1 cellular context compared by ENCODE assay signal in the genomic region with DNA sequence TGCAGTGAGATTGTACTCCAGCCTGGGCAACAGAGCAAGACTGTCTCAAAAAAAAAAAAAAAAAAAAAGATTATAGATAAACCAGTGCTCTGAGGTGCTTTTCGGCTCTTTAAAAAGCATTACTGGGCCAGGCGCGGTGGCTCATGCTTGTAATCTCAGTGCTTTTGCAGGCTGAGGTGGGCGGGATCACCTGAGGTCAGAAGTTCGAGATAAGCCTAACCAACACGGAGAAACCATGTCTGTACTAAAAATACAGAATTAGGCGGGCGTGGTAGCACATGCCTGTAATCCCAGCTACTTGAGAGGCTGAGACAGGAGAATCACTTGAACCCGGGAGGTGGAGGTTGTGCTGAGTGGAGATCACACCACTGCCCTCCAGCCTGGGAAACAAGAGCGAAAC.
A peak's percentile ranks its signal among the peaks of the same experiment; 100 is the strongest.
TF ChIP-seq lines count a peak whose summit lies in the region.

No MANE protein-coding gene starts in this region.

TF ChIP-seq in K562, 482 proteins besides CTCF, POLR2A, EP300 and RAD21 (continued from another document and continues in another):
- TF ChIP-seq, protein P1, sequence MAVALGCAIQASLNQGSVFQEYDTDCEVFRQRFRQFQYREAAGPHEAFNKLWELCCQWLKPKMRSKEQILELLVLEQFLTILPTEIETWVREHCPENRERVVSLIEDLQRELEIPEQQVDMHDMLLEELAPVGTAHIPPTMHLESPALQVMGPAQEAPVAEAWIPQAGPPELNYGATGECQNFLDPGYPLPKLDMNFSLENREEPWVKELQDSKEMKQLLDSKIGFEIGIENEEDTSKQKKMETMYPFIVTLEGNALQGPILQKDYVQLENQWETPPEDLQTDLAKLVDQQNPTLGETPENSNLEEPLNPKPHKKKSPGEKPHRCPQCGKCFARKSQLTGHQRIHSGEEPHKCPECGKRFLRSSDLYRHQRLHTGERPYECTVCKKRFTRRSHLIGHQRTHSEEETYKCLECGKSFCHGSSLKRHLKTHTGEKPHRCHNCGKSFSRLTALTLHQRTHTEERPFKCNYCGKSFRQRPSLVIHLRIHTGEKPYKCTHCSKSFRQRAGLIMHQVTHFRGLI (CRISPR knock-in tag; IDR thresholded peaks at IDR 0.05) = no peak
- no peak for TF ChIP-seq NEUROD1 (IDR thresholded peaks at IDR 0.05; ENCODE audit: borderline replicate concordance, low read depth, low read length, partially characterized antibody)
- TF ChIP-seq, protein P2, sequence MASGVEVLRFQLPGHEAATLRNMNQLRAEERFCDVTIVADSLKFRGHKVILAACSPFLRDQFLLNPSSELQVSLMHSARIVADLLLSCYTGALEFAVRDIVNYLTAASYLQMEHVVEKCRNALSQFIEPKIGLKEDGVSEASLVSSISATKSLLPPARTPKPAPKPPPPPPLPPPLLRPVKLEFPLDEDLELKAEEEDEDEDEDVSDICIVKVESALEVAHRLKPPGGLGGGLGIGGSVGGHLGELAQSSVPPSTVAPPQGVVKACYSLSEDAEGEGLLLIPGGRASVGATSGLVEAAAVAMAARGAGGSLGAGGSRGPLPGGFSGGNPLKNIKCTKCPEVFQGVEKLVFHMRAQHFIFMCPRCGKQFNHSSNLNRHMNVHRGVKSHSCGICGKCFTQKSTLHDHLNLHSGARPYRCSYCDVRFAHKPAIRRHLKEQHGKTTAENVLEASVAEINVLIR (CRISPR knock-in tag; IDR thresholded peaks at IDR 0.05) = no peak
- TF ChIP-seq, protein P3, sequence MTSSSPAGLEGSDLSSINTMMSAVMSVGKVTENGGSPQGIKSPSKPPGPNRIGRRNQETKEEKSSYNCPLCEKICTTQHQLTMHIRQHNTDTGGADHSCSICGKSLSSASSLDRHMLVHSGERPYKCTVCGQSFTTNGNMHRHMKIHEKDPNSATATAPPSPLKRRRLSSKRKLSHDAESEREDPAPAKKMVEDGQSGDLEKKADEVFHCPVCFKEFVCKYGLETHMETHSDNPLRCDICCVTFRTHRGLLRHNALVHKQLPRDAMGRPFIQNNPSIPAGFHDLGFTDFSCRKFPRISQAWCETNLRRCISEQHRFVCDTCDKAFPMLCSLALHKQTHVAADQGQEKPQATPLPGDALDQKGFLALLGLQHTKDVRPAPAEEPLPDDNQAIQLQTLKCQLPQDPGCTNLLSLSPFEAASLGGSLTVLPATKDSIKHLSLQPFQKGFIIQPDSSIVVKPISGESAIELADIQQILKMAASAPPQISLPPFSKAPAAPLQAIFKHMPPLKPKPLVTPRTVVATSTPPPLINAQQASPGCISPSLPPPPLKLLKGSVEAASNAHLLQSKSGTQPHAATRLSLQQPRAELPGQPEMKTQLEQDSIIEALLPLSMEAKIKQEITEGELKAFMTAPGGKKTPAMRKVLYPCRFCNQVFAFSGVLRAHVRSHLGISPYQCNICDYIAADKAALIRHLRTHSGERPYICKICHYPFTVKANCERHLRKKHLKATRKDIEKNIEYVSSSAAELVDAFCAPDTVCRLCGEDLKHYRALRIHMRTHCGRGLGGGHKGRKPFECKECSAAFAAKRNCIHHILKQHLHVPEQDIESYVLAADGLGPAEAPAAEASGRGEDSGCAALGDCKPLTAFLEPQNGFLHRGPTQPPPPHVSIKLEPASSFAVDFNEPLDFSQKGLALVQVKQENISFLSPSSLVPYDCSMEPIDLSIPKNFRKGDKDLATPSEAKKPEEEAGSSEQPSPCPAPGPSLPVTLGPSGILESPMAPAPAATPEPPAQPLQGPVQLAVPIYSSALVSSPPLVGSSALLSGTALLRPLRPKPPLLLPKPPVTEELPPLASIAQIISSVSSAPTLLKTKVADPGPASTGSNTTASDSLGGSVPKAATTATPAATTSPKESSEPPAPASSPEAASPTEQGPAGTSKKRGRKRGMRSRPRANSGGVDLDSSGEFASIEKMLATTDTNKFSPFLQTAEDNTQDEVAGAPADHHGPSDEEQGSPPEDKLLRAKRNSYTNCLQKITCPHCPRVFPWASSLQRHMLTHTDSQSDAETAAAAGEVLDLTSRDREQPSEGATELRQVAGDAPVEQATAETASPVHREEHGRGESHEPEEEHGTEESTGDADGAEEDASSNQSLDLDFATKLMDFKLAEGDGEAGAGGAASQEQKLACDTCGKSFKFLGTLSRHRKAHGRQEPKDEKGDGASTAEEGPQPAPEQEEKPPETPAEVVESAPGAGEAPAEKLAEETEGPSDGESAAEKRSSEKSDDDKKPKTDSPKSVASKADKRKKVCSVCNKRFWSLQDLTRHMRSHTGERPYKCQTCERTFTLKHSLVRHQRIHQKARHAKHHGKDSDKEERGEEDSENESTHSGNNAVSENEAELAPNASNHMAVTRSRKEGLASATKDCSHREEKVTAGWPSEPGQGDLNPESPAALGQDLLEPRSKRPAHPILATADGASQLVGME (CRISPR knock-in tag; IDR thresholded peaks at IDR 0.05) = no peak
- TF ChIP-seq, protein P4, sequence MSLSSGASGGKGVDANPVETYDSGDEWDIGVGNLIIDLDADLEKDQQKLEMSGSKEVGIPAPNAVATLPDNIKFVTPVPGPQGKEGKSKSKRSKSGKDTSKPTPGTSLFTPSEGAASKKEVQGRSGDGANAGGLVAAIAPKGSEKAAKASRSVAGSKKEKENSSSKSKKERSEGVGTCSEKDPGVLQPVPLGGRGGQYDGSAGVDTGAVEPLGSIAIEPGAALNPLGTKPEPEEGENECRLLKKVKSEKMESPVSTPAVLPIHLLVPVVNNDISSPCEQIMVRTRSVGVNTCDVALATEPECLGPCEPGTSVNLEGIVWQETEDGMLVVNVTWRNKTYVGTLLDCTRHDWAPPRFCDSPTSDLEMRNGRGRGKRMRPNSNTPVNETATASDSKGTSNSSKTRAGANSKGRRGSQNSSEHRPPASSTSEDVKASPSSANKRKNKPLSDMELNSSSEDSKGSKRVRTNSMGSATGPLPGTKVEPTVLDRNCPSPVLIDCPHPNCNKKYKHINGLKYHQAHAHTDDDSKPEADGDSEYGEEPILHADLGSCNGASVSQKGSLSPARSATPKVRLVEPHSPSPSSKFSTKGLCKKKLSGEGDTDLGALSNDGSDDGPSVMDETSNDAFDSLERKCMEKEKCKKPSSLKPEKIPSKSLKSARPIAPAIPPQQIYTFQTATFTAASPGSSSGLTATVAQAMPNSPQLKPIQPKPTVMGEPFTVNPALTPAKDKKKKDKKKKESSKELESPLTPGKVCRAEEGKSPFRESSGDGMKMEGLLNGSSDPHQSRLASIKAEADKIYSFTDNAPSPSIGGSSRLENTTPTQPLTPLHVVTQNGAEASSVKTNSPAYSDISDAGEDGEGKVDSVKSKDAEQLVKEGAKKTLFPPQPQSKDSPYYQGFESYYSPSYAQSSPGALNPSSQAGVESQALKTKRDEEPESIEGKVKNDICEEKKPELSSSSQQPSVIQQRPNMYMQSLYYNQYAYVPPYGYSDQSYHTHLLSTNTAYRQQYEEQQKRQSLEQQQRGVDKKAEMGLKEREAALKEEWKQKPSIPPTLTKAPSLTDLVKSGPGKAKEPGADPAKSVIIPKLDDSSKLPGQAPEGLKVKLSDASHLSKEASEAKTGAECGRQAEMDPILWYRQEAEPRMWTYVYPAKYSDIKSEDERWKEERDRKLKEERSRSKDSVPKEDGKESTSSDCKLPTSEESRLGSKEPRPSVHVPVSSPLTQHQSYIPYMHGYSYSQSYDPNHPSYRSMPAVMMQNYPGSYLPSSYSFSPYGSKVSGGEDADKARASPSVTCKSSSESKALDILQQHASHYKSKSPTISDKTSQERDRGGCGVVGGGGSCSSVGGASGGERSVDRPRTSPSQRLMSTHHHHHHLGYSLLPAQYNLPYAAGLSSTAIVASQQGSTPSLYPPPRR (CRISPR knock-in tag; IDR thresholded peaks at IDR 0.05; ENCODE audit: borderline replicate concordance) = no peak
- TF ChIP-seq, protein P5, sequence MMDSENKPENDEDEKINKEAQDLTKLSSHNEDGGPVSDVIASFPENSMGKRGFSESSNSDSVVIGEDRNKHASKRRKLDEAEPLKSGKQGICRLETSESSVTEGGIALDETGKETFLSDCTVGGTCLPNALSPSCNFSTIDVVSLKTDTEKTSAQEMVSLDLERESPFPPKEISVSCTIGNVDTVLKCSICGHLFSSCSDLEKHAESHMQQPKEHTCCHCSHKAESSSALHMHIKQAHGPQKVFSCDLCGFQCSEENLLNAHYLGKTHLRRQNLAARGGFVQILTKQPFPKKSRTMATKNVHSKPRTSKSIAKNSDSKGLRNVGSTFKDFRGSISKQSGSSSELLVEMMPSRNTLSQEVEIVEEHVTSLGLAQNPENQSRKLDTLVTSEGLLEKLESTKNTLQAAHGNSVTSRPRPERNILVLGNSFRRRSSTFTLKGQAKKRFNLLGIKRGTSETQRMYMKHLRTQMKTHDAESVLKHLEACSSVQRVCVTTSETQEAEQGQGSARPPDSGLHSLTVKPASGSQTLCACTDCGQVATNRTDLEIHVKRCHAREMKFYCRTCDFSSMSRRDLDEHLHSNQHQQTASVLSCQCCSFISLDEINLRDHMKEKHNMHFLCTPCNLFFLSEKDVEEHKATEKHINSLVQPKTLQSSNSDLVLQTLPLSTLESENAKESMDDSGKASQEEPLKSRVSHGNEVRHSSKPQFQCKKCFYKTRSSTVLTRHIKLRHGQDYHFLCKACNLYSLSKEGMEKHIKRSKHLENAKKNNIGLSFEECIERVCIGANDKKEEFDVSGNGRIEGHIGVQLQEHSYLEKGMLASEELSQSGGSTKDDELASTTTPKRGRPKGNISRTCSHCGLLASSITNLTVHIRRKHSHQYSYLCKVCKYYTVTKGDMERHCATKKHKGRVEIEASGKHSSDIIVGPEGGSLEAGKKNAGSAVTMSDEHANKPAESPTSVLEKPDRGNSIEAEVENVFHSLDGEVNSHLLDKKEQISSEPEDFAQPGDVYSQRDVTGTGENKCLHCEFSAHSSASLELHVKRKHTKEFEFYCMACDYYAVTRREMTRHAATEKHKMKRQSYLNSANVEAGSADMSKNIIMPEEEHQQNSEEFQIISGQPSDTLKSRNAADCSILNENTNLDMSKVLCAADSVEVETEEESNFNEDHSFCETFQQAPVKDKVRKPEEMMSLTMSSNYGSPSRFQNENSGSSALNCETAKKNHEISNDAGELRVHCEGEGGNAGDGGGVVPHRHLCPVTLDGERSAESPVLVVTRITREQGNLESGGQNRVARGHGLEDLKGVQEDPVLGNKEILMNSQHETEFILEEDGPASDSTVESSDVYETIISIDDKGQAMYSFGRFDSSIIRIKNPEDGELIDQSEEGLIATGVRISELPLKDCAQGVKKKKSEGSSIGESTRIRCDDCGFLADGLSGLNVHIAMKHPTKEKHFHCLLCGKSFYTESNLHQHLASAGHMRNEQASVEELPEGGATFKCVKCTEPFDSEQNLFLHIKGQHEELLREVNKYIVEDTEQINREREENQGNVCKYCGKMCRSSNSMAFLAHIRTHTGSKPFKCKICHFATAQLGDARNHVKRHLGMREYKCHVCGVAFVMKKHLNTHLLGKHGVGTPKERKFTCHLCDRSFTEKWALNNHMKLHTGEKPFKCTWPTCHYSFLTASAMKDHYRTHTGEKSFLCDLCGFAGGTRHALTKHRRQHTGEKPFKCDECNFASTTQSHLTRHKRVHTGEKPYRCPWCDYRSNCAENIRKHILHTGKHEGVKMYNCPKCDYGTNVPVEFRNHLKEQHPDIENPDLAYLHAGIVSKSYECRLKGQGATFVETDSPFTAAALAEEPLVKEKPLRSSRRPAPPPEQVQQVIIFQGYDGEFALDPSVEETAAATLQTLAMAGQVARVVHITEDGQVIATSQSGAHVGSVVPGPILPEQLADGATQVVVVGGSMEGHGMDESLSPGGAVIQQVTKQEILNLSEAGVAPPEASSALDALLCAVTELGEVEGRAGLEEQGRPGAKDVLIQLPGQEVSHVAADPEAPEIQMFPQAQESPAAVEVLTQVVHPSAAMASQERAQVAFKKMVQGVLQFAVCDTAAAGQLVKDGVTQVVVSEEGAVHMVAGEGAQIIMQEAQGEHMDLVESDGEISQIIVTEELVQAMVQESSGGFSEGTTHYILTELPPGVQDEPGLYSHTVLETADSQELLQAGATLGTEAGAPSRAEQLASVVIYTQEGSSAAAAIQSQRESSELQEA (IDR thresholded peaks at IDR 0.05; ENCODE audit: low read depth) = no peak
- no peak for TF ChIP-seq GTF2F1 (IDR thresholded peaks at IDR 0.05; ENCODE audit: low read depth, low read length)
- TF ChIP-seq PHB2 (IDR thresholded peaks at IDR 0.05; ENCODE audit: low read depth) = no peak
- TF ChIP-seq, protein P6, sequence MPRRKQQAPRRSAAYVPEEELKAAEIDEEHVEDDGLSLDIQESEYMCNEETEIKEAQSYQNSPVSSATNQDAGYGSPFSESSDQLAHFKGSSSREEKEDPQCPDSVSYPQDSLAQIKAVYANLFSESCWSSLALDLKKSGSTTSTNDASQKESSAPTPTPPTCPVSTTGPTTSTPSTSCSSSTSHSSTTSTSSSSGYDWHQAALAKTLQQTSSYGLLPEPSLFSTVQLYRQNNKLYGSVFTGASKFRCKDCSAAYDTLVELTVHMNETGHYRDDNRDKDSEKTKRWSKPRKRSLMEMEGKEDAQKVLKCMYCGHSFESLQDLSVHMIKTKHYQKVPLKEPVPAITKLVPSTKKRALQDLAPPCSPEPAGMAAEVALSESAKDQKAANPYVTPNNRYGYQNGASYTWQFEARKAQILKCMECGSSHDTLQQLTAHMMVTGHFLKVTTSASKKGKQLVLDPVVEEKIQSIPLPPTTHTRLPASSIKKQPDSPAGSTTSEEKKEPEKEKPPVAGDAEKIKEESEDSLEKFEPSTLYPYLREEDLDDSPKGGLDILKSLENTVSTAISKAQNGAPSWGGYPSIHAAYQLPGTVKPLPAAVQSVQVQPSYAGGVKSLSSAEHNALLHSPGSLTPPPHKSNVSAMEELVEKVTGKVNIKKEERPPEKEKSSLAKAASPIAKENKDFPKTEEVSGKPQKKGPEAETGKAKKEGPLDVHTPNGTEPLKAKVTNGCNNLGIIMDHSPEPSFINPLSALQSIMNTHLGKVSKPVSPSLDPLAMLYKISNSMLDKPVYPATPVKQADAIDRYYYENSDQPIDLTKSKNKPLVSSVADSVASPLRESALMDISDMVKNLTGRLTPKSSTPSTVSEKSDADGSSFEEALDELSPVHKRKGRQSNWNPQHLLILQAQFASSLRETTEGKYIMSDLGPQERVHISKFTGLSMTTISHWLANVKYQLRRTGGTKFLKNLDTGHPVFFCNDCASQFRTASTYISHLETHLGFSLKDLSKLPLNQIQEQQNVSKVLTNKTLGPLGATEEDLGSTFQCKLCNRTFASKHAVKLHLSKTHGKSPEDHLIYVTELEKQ (CRISPR knock-in tag; IDR thresholded peaks at IDR 0.05) = no peak
- no peak for TF ChIP-seq ARNT (IDR thresholded peaks at IDR 0.05)
- no peak for TF ChIP-seq POLR3G (IDR thresholded peaks at IDR 0.05; ENCODE audit: extremely low read depth, insufficient read length, insufficient replicate concordance)
- TF ChIP-seq NCOR1 (IDR thresholded peaks at IDR 0.05) = peak; percentile 83
- no peak for TF ChIP-seq ZNF263 (CRISPR knock-in tag; IDR thresholded peaks at IDR 0.05; ENCODE audit: borderline replicate concordance)
- peak; percentile 78; the same call in 1 of the 2 replicates for TF ChIP-seq ZNF766 (CRISPR knock-in tag; conservative IDR thresholded peaks at IDR 0.05)
- no peak for TF ChIP-seq NELFE (IDR thresholded peaks at IDR 0.05; ENCODE audit: insufficient read depth, insufficient read length)
- TF ChIP-seq, protein P7, sequence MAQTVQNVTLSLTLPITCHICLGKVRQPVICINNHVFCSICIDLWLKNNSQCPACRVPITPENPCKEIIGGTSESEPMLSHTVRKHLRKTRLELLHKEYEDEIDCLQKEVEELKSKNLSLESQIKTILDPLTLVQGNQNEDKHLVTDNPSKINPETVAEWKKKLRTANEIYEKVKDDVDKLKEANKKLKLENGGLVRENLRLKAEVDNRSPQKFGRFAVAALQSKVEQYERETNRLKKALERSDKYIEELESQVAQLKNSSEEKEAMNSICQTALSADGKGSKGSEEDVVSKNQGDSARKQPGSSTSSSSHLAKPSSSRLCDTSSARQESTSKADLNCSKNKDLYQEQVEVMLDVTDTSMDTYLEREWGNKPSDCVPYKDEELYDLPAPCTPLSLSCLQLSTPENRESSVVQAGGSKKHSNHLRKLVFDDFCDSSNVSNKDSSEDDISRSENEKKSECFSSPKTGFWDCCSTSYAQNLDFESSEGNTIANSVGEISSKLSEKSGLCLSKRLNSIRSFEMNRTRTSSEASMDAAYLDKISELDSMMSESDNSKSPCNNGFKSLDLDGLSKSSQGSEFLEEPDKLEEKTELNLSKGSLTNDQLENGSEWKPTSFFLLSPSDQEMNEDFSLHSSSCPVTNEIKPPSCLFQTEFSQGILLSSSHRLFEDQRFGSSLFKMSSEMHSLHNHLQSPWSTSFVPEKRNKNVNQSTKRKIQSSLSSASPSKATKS (CRISPR knock-in tag; IDR thresholded peaks at IDR 0.05) = no peak
- TF ChIP-seq ZNF239 (CRISPR knock-in tag; IDR thresholded peaks at IDR 0.05) = no peak
- TF ChIP-seq HNRNPH1 (optimal IDR thresholded peaks at IDR 0.05; ENCODE audit: low read depth, low read length) = no peak
- no peak for TF ChIP-seq ZNF24 (IDR thresholded peaks at IDR 0.05)
